8 cellular contexts compared by ENCODE assay signal in the genomic region with DNA sequence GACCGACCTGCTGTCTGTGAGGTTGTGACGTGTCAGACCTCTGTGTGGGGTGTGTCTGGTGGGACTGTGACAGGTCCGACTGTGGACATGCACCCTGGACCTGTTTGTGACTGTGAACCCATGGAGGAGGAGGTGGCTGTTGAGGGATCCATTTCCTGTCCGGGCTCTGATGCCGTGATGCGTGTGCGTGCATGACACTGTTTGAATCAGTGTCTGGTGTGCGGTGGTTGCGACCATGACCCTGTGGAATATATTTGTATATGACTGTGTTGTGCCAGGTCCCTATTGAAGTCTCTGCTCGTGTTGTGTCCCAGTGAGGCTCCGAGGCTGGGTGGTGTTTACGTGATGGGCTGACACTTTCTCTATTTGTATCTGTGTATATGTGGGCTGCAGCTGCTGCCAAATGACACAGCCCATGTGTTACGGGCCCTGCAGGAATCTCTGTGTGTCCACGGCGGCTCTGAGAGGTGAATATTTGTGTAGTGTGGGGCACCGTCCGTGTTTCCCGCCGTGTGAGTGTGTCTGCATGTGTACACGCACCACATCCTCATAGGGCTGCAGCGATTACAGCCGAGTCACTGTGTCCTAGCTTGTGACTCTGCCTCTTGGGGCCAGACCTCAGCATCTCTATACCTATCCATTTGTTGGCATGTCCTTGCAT. TPM values are rescaled to one million over a fixed set of nuclear protein-coding genes. Genes with fewer than 3 reads are reported as not detected.
DNase-seq lines count a peak whose midpoint lies in the region; ATAC-seq and TF ChIP-seq lines count a peak whose summit lies in the region.

No MANE protein-coding gene starts in this region.

- DNase-seq in CD4-positive, alpha-beta T cell = peak in 3 of 10 experiments; percentile 30 to 42 (median 41)
- no peak for DNase-seq in T-helper 17 cell
- no peak for DNase-seq in esophagus muscularis mucosa (ENCODE audit: extremely low spot score)
- DNase-seq in stimulated activated CD4-positive, alpha-beta T cell treated with anti-CD3 and anti-CD28 coated beads, Interleukin-2, amount 100 ng/mL, for 4 hours (ENCODE audit: low read depth) = peak; percentile 43
- no peak for DNase-seq in COR-L47 (lab: John Stamatoyannopoulos, UW)
- no peak for DNase-seq in NCI-H1417 treated with DMSO at 0.1 percent for 48 hours (lab: John Stamatoyannopoulos, UW)
- DNase-seq in activated gamma-delta T cell treated with Interleukin-2 at 50 U/mL for 16 hours = no peak

- H3K27ac Mint-ChIP-seq in CD4-positive, alpha-beta T cell = peak overlapping the region; percentile 97
- H3K27ac Mint-ChIP-seq in T-helper 17 cell = peak overlapping the region; percentile 98

- no peaks in the 10 kb centered on the region for H3K9me3 ChIP-seq in CD4-positive, alpha-beta T cell (ENCODE audit: control insufficient read depth, low read length)
- H3K9me3 ChIP-seq in T-helper 17 cell (ENCODE audit: control insufficient read depth, low read length, poor library complexity, severe bottlenecking) (no peaks in the 10 kb centered on the region), esophagus muscularis mucosa (no peaks in the 10 kb centered on the region)

- 46% methylated on average over 7 of the region's 22 CpGs for WGBS in esophagus muscularis mucosa

- TF ChIP-seq POLR2A in esophagus muscularis mucosa (IDR thresholded peaks at IDR 0.05; ENCODE audit: low read depth) = no peak

- peaks cover 71% of the 10 kb centered on the region for H3K36me3 Mint-ChIP-seq in CD4-positive, alpha-beta T cell (ENCODE audit: low read depth)
- H3K36me3 Mint-ChIP-seq in T-helper 17 cell (ENCODE audit: low read depth) = peaks cover 22% of the 10 kb centered on the region

- H3K4me1 ChIP-seq in esophagus muscularis mucosa = peaks cover 53 to 63% (median 57%) of the 10 kb centered on the region in 4 donors

- TF ChIP-seq EP300 in esophagus muscularis mucosa (IDR thresholded peaks at IDR 0.05) = no peak

- H3K27ac ChIP-seq in CD4-positive, alpha-beta T cell (ENCODE audit: low read depth, low read length) = peak overlapping the region; percentile 89
- peak overlapping the region; percentile 47 to 84 (median 59) for H3K27ac ChIP-seq in esophagus muscularis mucosa (replicated peaks in 1 of 4)

- TF ChIP-seq CTCF in CD4-positive, alpha-beta T cell (IDR thresholded peaks at IDR 0.05) = no peak
- no peak for TF ChIP-seq CTCF in esophagus muscularis mucosa (IDR thresholded peaks at IDR 0.05)

- intact Hi-C loops in CD4-positive, alpha-beta T cell (cut with DNase I, micrococcal nuclease) = loop anchor here (1.0 to 5.0 kb wide), 3 partner anchors 25 to 66 kb away; partner anchors contain the start of genes B9D2 (in 1 of the 2) and TGFB1 (in 1 of the 2)
- intact Hi-C loops in esophagus muscularis mucosa (cut with DNase I) = no loop called here

- H3K27me3 Mint-ChIP-seq in CD4-positive, alpha-beta T cell = no peaks in the 10 kb centered on the region
- no peaks in the 10 kb centered on the region for H3K27me3 Mint-ChIP-seq in T-helper 17 cell

- no peaks in the 10 kb centered on the region for H3K27me3 ChIP-seq in CD4-positive, alpha-beta T cell (ENCODE audit: control insufficient read depth, insufficient read depth, low read length)
- H3K27me3 ChIP-seq in esophagus muscularis mucosa = no peaks in the 10 kb centered on the region

- peak; percentile 55 for ATAC-seq in CD4-positive, alpha-beta T cell (ENCODE audit: poor library complexity)
- ATAC-seq in GM21619 (IDR thresholded peaks at IDR 0.05; ENCODE audit: unreplicated experiment) (peak; percentile 27), T-helper 17 cell (peak; percentile 38)

- CTCF ChIA-PET in CD4-positive, alpha-beta T cell (lab: Charles Lee) = interaction anchor here (1.1 to 4.2 kb wide), 6 partner anchors 13 to 66 kb away, joined by 3 to 30 read pairs (median 6); partner anchors contain the start of genes HNRNPUL1 and TGFB1

- POLR2A ChIA-PET in CD4-positive, alpha-beta T cell (lab: Charles Lee) = interaction anchor here (1.0 to 5.6 kb wide), 12 partner anchors 9 to 65 kb away, joined by 3 to 106 read pairs (median 6); partner anchors contain the start of genes B9D2, CCDC97, HNRNPUL1 and TGFB1

- peaks cover 9 to 49% (median 37%) of the 10 kb centered on the region in 4 donors for H3K36me3 ChIP-seq in esophagus muscularis mucosa

- H3K4me1 Mint-ChIP-seq in CD4-positive, alpha-beta T cell (ENCODE audit: low read depth) = peaks cover 73% of the 10 kb centered on the region
- H3K4me1 Mint-ChIP-seq in T-helper 17 cell = peaks cover 59% of the 10 kb centered on the region

- peak overlapping the region in 3 of 4 donors; percentile 22 to 46 (median 29) for H3K4me3 ChIP-seq in esophagus muscularis mucosa

- peak overlapping the region; percentile 82 for H3K4me3 Mint-ChIP-seq in CD4-positive, alpha-beta T cell
- H3K4me3 Mint-ChIP-seq in T-helper 17 cell = peak overlapping the region; percentile 89

- no peaks in the 10 kb centered on the region for H3K9me3 Mint-ChIP-seq in CD4-positive, alpha-beta T cell

RNA-seq across cellular contexts. Expression of gene CCDC97, which starts 18.3 kb away (rescaled TPM):
- 10 to 100 TPM; 27.3 to 29.7 TPM for total RNA-seq in CD4-positive, alpha-beta T cell
- total RNA-seq in T-helper 17 cell (10 to 100 TPM; 34.7 to 35.4 TPM), esophagus muscularis mucosa (10 to 100 TPM; 11.6 to 21.2 (median 14.8) TPM)

RNA-seq across cellular contexts. Expression of gene TGFB1, which starts 25.4 kb away (rescaled TPM):
- total RNA-seq in CD4-positive, alpha-beta T cell = 100 to 1,000 TPM; 406 to 416 TPM
- total RNA-seq in T-helper 17 cell (100 to 1,000 TPM; 408 to 431 TPM), esophagus muscularis mucosa (10 to 100 TPM; 29.8 to 52.4 (median 31.8) TPM)

RNA-seq across cellular contexts. Expression of gene B9D2, which starts 35.7 kb away (rescaled TPM):
- total RNA-seq in CD4-positive, alpha-beta T cell = 10 to 100 TPM; 21.1 to 26.8 TPM
- total RNA-seq in T-helper 17 cell (10 to 100 TPM; 37.1 to 41.4 TPM), esophagus muscularis mucosa (1 to 10 TPM; 4.9 to 9.3 (median 6.9) TPM)

RNA-seq across cellular contexts. Expression of gene TMEM91, which starts 48.0 kb away (rescaled TPM):
- 1 to 10 TPM; 6.8 to 7.7 TPM for total RNA-seq in CD4-positive, alpha-beta T cell
- total RNA-seq in T-helper 17 cell (10 to 100 TPM in 1 of 2 donors, 1 to 10 TPM in 1; 6.9 to 35.0 TPM), esophagus muscularis mucosa (10 to 100 TPM in 3 of 4 donors, 1 to 10 TPM in 1; 9.7 to 17.2 (median 14.1) TPM)

Comparison
In these comparisons a context has a peak if more than half of its experiments do, and no peak if none do; other contexts are left out.
1. RNA of gene TGFB1, which starts 25.4 kb away (total RNA-seq): 408 to 431 TPM in T-helper 17 cell and 406 to 416 TPM in CD4-positive, alpha-beta T cell; 29.8 to 52.4 TPM in esophagus muscularis mucosa; every median in the first group is over 4 times any median in the second.
2. Peak in every context shown above with its lines, with median percentiles within 50 percentile points of each other: ATAC-seq.